Comparison of ENCODE assay signal across 15 cellular contexts in genomic region chr20:40305303-40305702, GRCh38.
DNase-seq lines count a peak whose midpoint lies in the region; ATAC-seq and TF ChIP-seq lines count a peak whose summit lies in the region.
"Had no signal": no experiment of that assay in that cellular context is flagged by ENCODE, and none has a peak within 500 bp of the region (broad histone marks: within the 10 kb centered on the region; RNA-seq: fewer than 3 reads in every experiment).

No MANE protein-coding gene starts in this region.

- H3K9me3 Mint-ChIP-seq in HFFc6, result peaks cover 47% of the 10 kb centered on the region
- H3K9me3 Mint-ChIP-seq: GM23338 had no signal

- DNase-seq in HT1080 (ENCODE audit: low read depth) (peak; percentile 74), RPMI7951 (ENCODE audit: low read depth) (peak; percentile 14), mesenchymal stem cell (no peak), psoas muscle (peak; percentile 33 to 80), mucosa of descending colon (no peak), SK-N-DZ (ENCODE audit: low spot score) (no peak), mucosa of gallbladder (ENCODE audit: low spot score) (no peak), HFFc6 (no peak)
- DNase-seq: BE2C; CD4-positive, alpha-beta memory T cell; DMS79; H7 had no signal

- H3K9ac ChIP-seq in mesenchymal stem cell (ENCODE audit: low read length), result no peak overlapping the region

- no peaks in the 10 kb centered on the region; the same call in 1 of the 2 replicates for H3K27me3 Mint-ChIP-seq in HFFc6 (ENCODE audit: insufficient read depth)

- ATAC-seq in psoas muscle, result peak; percentile 97 to 99 (median 98)
- no peak for ATAC-seq in mucosa of descending colon
- ATAC-seq: GM12878, GM23338 had no signal

- no peak overlapping the region for H4K8ac ChIP-seq in mesenchymal stem cell (ENCODE audit: low read length)

- no peak overlapping the region for H3K23ac ChIP-seq in mesenchymal stem cell (ENCODE audit: low read length in 2 of 2)

- no peak for TF ChIP-seq CTCF in psoas muscle (IDR thresholded peaks at IDR 0.05)
- no peak for TF ChIP-seq CTCF in mucosa of descending colon (IDR thresholded peaks at IDR 0.05)
- TF ChIP-seq CTCF in HFFc6 (IDR thresholded peaks at IDR 0.05), result no peak

- H3K36me3 ChIP-seq in mesenchymal stem cell (ENCODE audit: control insufficient read depth in 1 of 2, insufficient read depth in 2 of 2, low read depth in 1 of 2, low read length in 2 of 2) (no peaks in the 10 kb centered on the region), psoas muscle (ENCODE audit: insufficient read depth in 1 of 2, low read depth in 1 of 2) (no peaks in the 10 kb centered on the region), mucosa of descending colon (ENCODE audit: low read depth) (no peaks in the 10 kb centered on the region)
- H3K36me3 ChIP-seq: BE2C had no signal

- intact Hi-C loops in psoas muscle (cut with DNase I), result no loop called here
- intact Hi-C loops in mucosa of descending colon (cut with DNase I, micrococcal nuclease), result no loop called here

- H3K18ac ChIP-seq in mesenchymal stem cell (ENCODE audit: low read depth in 1 of 2, low read length in 2 of 2), result no peak overlapping the region

- H3K79me1 ChIP-seq in mesenchymal stem cell (replicated peaks; ENCODE audit: low read length, poor library complexity, severe bottlenecking), result no peaks in the 10 kb centered on the region

- no peak overlapping the region for H4K91ac ChIP-seq in mesenchymal stem cell (ENCODE audit: low read length)

- no peak overlapping the region for H2BK12ac ChIP-seq in mesenchymal stem cell (ENCODE audit: low read length in 2 of 2)

- H3K4me3 ChIP-seq in mesenchymal stem cell (ENCODE audit: insufficient read depth in 1 of 2, low read depth in 1 of 2, low read length in 2 of 2) (no peak overlapping the region), psoas muscle (no peak overlapping the region), mucosa of descending colon (no peak overlapping the region)
- H3K4me3 ChIP-seq: GM12878, GM23338 had no signal

- no peak overlapping the region for H2AK5ac ChIP-seq in mesenchymal stem cell (ENCODE audit: low read length, severe bottlenecking)

- no peak overlapping the region for H2BK15ac ChIP-seq in mesenchymal stem cell (ENCODE audit: low read depth, poor library complexity, severe bottlenecking)

- H3K27ac Mint-ChIP-seq in HFFc6, result no peak overlapping the region
- H3K27ac Mint-ChIP-seq: CD4-positive, alpha-beta memory T cell; GM23338 had no signal

- no peak overlapping the region for H3K4me2 ChIP-seq in mesenchymal stem cell (ENCODE audit: low read length, poor library complexity, severe bottlenecking)
- H3K4me2 ChIP-seq: GM23338 had no signal

- no peak overlapping the region for H2BK120ac ChIP-seq in mesenchymal stem cell (ENCODE audit: low read depth, low read length)

- peak overlapping the region; percentile 35 for H2BK5ac ChIP-seq in mesenchymal stem cell (ENCODE audit: low read depth, low read length, poor library complexity, severe bottlenecking)

- H3K27ac ChIP-seq in mesenchymal stem cell (ENCODE audit: low read length, poor library complexity, severe bottlenecking) (no peak overlapping the region), psoas muscle (peak overlapping the region; percentile 38)
- H3K27ac ChIP-seq: C4-2B had no signal

- H3K4ac ChIP-seq in mesenchymal stem cell (ENCODE audit: low read depth in 1 of 2, low read length in 2 of 2), result no peak overlapping the region

- 82% methylated on average over 2 of the region's 2 CpGs for WGBS in mesenchymal stem cell
- WGBS in psoas muscle, 3 donors, result 24 to 34% (median 31%) methylated on average over 2 of the region's 2 CpGs

- H3K36me3 Mint-ChIP-seq in HFFc6 (ENCODE audit: low read depth), result no peaks in the 10 kb centered on the region
- H3K36me3 Mint-ChIP-seq: CD4-positive, alpha-beta memory T cell had no signal

- no peak overlapping the region for H3K4me3 Mint-ChIP-seq in HFFc6
- H3K4me3 Mint-ChIP-seq: CD4-positive, alpha-beta memory T cell; GM23338 had no signal

- H3K4me1 ChIP-seq in mesenchymal stem cell (ENCODE audit: control insufficient read depth, insufficient read depth, low read depth, low read length) (no peaks in the 10 kb centered on the region), psoas muscle (peaks cover 29% of the 10 kb centered on the region), mucosa of descending colon (ENCODE audit: low read depth) (no peaks in the 10 kb centered on the region)
- H3K4me1 ChIP-seq: BE2C had no signal

- H3K4me1 Mint-ChIP-seq in HFFc6 (ENCODE audit: low read depth), result no peaks in the 10 kb centered on the region

- no peak overlapping the region for H2AFZ ChIP-seq in mesenchymal stem cell (ENCODE audit: low read depth, low read length)
- H2AFZ ChIP-seq: GM23338 had no signal

- no peak overlapping the region for H3K14ac ChIP-seq in mesenchymal stem cell (ENCODE audit: low read length in 2 of 2)

- H3K9me3 ChIP-seq in mesenchymal stem cell (ENCODE audit: control insufficient read depth, low read length) (no peaks in the 10 kb centered on the region), psoas muscle (no peaks in the 10 kb centered on the region), mucosa of descending colon (no peaks in the 10 kb centered on the region)
- H3K9me3 ChIP-seq: BE2C had no signal

- H3K27me3 ChIP-seq in mesenchymal stem cell (ENCODE audit: control insufficient read depth in 1 of 2, insufficient read depth in 1 of 2, low read length in 2 of 2) (peaks cover 0 to 18% of the 10 kb centered on the region in 2 experiments), psoas muscle (ENCODE audit: insufficient read depth in 3 of 3, low read length in 2 of 3) (no peaks in the 10 kb centered on the region)
- H3K27me3 ChIP-seq: BE2C had no signal

Comparison
In these comparisons a context has a peak if more than half of its experiments do, and no peak if none do; other contexts are left out.
1. DNase-seq: peak in HT1080 (single experiment), RPMI7951 (single experiment) and psoas muscle (2 of 2); none in mesenchymal stem cell (single experiment), mucosa of descending colon (0 of 3), SK-N-DZ (single experiment), mucosa of gallbladder (single experiment) and HFFc6 (single experiment).